ENCODE assay signal across 8 cellular contexts in the genomic region with DNA sequence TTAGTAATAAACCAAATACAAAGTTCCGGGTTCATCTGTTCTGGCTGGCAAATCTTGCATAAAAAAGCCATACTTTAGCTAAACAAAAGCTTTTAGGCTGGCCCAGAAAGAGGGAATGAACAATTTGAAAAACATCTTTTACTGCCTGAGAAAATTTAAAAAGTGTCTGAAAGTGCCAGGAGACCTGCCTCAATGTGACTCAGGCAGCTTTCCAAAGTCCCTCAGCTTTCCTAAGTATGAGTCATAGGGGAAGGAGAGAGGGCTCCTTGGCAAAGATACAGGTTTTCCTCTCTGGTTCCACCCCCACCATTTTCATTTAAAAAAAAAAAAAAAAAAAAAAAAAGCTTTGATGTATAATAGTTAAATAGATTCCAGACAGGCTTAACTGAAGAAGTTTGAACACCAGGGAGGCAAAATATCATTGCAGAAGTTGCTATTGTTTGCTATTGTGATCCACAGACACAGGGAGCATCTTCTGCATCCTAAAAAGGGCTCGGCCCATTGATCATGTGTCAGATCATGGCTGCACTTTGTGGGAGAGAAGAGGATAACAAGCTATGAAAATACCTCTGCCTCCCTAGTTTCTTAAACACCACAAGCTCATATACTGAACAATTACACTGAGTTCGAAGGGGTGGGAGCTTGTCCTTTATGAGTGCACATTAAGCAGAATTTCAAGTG.
DNase-seq lines count a peak whose midpoint lies in the region; ATAC-seq and TF ChIP-seq lines count a peak whose summit lies in the region.

No MANE protein-coding gene starts in this region.

- H3K27me3 ChIP-seq in colonic mucosa = no peaks in the 10 kb centered on the region

- H3K4me1 ChIP-seq in colonic mucosa = peaks cover 6% of the 10 kb centered on the region

- H3K27ac Mint-ChIP-seq in mesothelial cell of epicardium = peak overlapping the region; percentile 89

- DNase-seq in AG04449 (ENCODE audit: low read depth, low spot score) (no peak), M059J (ENCODE audit: low read depth) (peak; percentile 95), colonic mucosa (peak; percentile 57), mesothelial cell of epicardium (ENCODE audit: low spot score in 2 of 2, unreplicated experiment in 2 of 2) (no peak), KBM-7 (no peak)

- intact Hi-C loops in colonic mucosa (cut with DNase I) = no loop called here

- H3K4me1 Mint-ChIP-seq in mesothelial cell of epicardium = peaks cover 60% of the 10 kb centered on the region

- no peak overlapping the region for H3K4me3 Mint-ChIP-seq in mesothelial cell of epicardium

- H3K27ac ChIP-seq in colonic mucosa = peak overlapping the region; percentile 5

- TF ChIP-seq CTCF in AG04449 (IDR thresholded peaks at IDR 0.05; ENCODE audit: insufficient read depth, low read length, missing control alignments) = no peak
- TF ChIP-seq CTCF in colonic mucosa (IDR thresholded peaks at IDR 0.05) = no peak
- TF ChIP-seq CTCF in mesothelial cell of epicardium (IDR thresholded peaks at IDR 0.05; ENCODE audit: unreplicated experiment) = no peak

- ATAC-seq in GM19023 (IDR thresholded peaks at IDR 0.05; ENCODE audit: unreplicated experiment) (no peak), HG02970 (IDR thresholded peaks at IDR 0.05; ENCODE audit: low FRiP score, unreplicated experiment) (no peak), HG03135 (IDR thresholded peaks at IDR 0.05; ENCODE audit: unreplicated experiment) (no peak)

- no peak overlapping the region for H3K9ac ChIP-seq in colonic mucosa (ENCODE audit: low read depth in 2 of 2, low read length in 2 of 2)

- H3K36me3 ChIP-seq in colonic mucosa = no peaks in the 10 kb centered on the region

- CTCF ChIA-PET in AG04449 (lab: Yijun Ruan, JAX) = interaction anchor here (0.9 to 5.4 kb wide), 3 partner anchors 12 to 24 kb away, joined by 3 to 29 read pairs (median 4); no protein-coding TSS in a partner anchor

- no peaks in the 10 kb centered on the region for H3K36me3 Mint-ChIP-seq in mesothelial cell of epicardium

- in situ Hi-C loops in KBM-7 (cut with MboI; ENCODE audit: low pct_unique_long_range_greater_than_20kb, low sequenced_read_pairs) = no loop called here

- 0 out of 2 replicates have a peak overlapping the region, but pooled peaks have one; percentile 6 for H3K4me3 ChIP-seq in AG04449 (ENCODE audit: low read depth, low read length)
- no peak overlapping the region for H3K4me3 ChIP-seq in colonic mucosa

- no peaks in the 10 kb centered on the region for H3K9me3 Mint-ChIP-seq in mesothelial cell of epicardium

- no peaks in the 10 kb centered on the region for H3K27me3 Mint-ChIP-seq in mesothelial cell of epicardium (ENCODE audit: low read depth)

- POLR2A ChIA-PET in AG04449 (lab: Yijun Ruan, JAX) = interaction anchor here (0.8 kb wide), 1 partner anchor 15 kb away, joined by 5 read pairs; no protein-coding TSS in a partner anchor

- no peaks in the 10 kb centered on the region for H3K9me3 ChIP-seq in colonic mucosa

Comparison
In these comparisons a context has a peak if more than half of its experiments do, and no peak if none do; other contexts are left out.
1. DNase-seq: peak in M059J (single experiment) and colonic mucosa (single experiment); none in AG04449 (single experiment), mesothelial cell of epicardium (0 of 2) and KBM-7 (single experiment).